8 cellular contexts compared by ENCODE assay signal in genomic region chr16:67967183-67967955, GRCh38. TPM values are rescaled to one million over a fixed set of nuclear protein-coding genes. Genes with fewer than 3 reads are reported as not detected.
A peak's percentile ranks its signal among the peaks of the same experiment; 100 is the strongest.
DNase-seq lines count a peak whose midpoint lies in the region; ATAC-seq and TF ChIP-seq lines count a peak whose summit lies in the region.

No MANE protein-coding gene starts in this region.

- intact Hi-C loops in MCF 10A (cut with micrococcal nuclease) (loop anchor here (2.0 to 5.0 kb wide), 2 partner anchors 73 to 270 kb away; partner anchors contain the start of gene ESRP2), lower leg skin (cut with DNase I; ENCODE audit: low total_unique reads) (no loop called here), upper lobe of right lung (cut with DNase I) (no loop called here)

- peak; percentile 11 for ATAC-seq in GM18511 (IDR thresholded peaks at IDR 0.05; ENCODE audit: unreplicated experiment)
- peak; percentile 2 for ATAC-seq in upper lobe of right lung

- TF ChIP-seq POLR2A in lower leg skin (IDR thresholded peaks at IDR 0.05), result no peak

- TF ChIP-seq CTCF in MCF 10A (IDR thresholded peaks at IDR 0.05; ENCODE audit: unreplicated experiment) (no peak), lower leg skin (IDR thresholded peaks at IDR 0.05) (no peak), upper lobe of right lung (IDR thresholded peaks at IDR 0.05) (no peak)

- CTCF ChIA-PET in MCF 10A (lab: Yijun Ruan, JAX), result interaction anchor here (0.6 to 0.9 kb wide), 3 partner anchors 29 to 151 kb away, joined by 3 to 4 read pairs (median 4); no protein-coding TSS in a partner anchor

- H3K4me1 Mint-ChIP-seq in MCF 10A (ENCODE audit: insufficient read depth, unreplicated experiment), result peaks cover 35% of the 10 kb centered on the region

- POLR2A ChIA-PET in MCF 10A (lab: Yijun Ruan, JAX), result interaction anchor here (0.6 to 5.0 kb wide), 14 partner anchors 8 to 1457 kb away, joined by 3 to 40 read pairs (median 4); partner anchors contain the start of genes DDX28, DUS2, ESRP2 and NOL3

- peaks cover 16% of the 10 kb centered on the region for H3K36me3 ChIP-seq in upper lobe of right lung

- no peaks in the 10 kb centered on the region for H3K27me3 ChIP-seq in upper lobe of right lung

- peaks cover 26% of the 10 kb centered on the region for H3K36me3 Mint-ChIP-seq in MCF 10A (ENCODE audit: insufficient read depth, unreplicated experiment)

- TSS peak; percentile 42 for BruUV-seq in MCF 10A (replicated peaks; lab: Mats Ljungman, UMichigan)

- H3K4me1 ChIP-seq in upper lobe of right lung, result peaks cover 51% of the 10 kb centered on the region

- H3K9me3 ChIP-seq in upper lobe of right lung, result no peaks in the 10 kb centered on the region

- 9 to 12% methylated on average over 18 of the region's 18 CpGs for WGBS in lower leg skin, 2 donors

- peak overlapping the region; percentile 77 for H3K27ac Mint-ChIP-seq in MCF 10A (ENCODE audit: low read depth, unreplicated experiment)

- H3K27me3 Mint-ChIP-seq in MCF 10A (ENCODE audit: insufficient read depth, unreplicated experiment), result no peaks in the 10 kb centered on the region

- DNase-seq in NCI-H82 treated with DMSO at 0.1 percent for 48 hours (lab: John Stamatoyannopoulos, UW; ENCODE audit: unreplicated experiment) (peak; percentile 10), MCF 10A (ENCODE audit: unreplicated experiment) (peak; percentile 24), lower leg skin (ENCODE audit: low spot score in 2 of 2) (no peak), upper lobe of right lung (no peak), OCI-M2 (lab: John Stamatoyannopoulos, UW; ENCODE audit: unreplicated experiment) (no peak), NCI-H526 (lab: John Stamatoyannopoulos, UW) (no peak), NCI-H2196 treated with DMSO at 0.1 percent for 48 hours (lab: John Stamatoyannopoulos, UW; ENCODE audit: unreplicated experiment) (no peak)

- H3K9me3 Mint-ChIP-seq in MCF 10A (ENCODE audit: unreplicated experiment), result no peaks in the 10 kb centered on the region

- H3K27ac ChIP-seq in upper lobe of right lung, result peak overlapping the region; percentile 96

- H3K4me3 Mint-ChIP-seq in MCF 10A (ENCODE audit: unreplicated experiment), result peak overlapping the region; percentile 82

- H3K4me3 ChIP-seq in lower leg skin (ENCODE audit: low read depth, poor library complexity, severe bottlenecking), result peak overlapping the region; percentile 53
- peak overlapping the region; percentile 95 for H3K4me3 ChIP-seq in upper lobe of right lung

RNA-seq across cellular contexts. Expression of gene SLC12A4, which starts 1.1 kb away (rescaled TPM):
- total RNA-seq in MCF 10A (2022), result 107 TPM in 2 replicates
- total RNA-seq in lower leg skin, result 10 to 100 TPM; 31.3 to 74.1 (median 50.9) TPM
- 102 TPM for total RNA-seq in upper lobe of right lung

RNA-seq across cellular contexts. Expression of gene DPEP3, which starts 12.9 kb away (rescaled TPM):
- total RNA-seq in MCF 10A (2022) (not detected in 2 replicates), lower leg skin (under 1 TPM in 2 of 4 donors, not detected in 2; 0.15 to 0.26 TPM), upper lobe of right lung (not detected)

RNA-seq across cellular contexts. Expression of gene LCAT, which starts 23.4 kb away (rescaled TPM):
- total RNA-seq in MCF 10A (2022), result 35.3 and 44.5 TPM in 2 replicates
- total RNA-seq in lower leg skin, result 10 to 100 TPM in 3 of 4 donors, 1 to 10 TPM in 1; 6.4 to 16.5 (median 12.1) TPM
- 40.2 TPM for total RNA-seq in upper lobe of right lung

RNA-seq across cellular contexts. Expression of gene PSMB10, which starts 30.7 kb away (rescaled TPM):
- 20.3 and 32.7 TPM in 2 replicates for total RNA-seq in MCF 10A (2022)
- total RNA-seq in lower leg skin, result 10 to 100 TPM; 11.4 to 20.4 (median 17.8) TPM
- 71.6 TPM for total RNA-seq in upper lobe of right lung

RNA-seq across cellular contexts. Expression of gene DPEP2, which starts 31.9 kb away (rescaled TPM):
- total RNA-seq in MCF 10A (2022), result not detected in 2 replicates
- total RNA-seq in lower leg skin, result 1 to 10 TPM in 3 of 4 donors, under 1 TPM in 1; 0.52 to 5.9 (median 1.7) TPM
- 16.4 TPM for total RNA-seq in upper lobe of right lung

Comparison
In these comparisons a context has a peak if more than half of its experiments do, and no peak if none do; other contexts are left out.
1. DNase-seq: peak in NCI-H82 treated with DMSO at 0.1 percent for 48 hours (single experiment) and MCF 10A (single experiment); none in lower leg skin (0 of 2), upper lobe of right lung (single experiment), OCI-M2 (single experiment), NCI-H526 (0 of 2) and NCI-H2196 treated with DMSO at 0.1 percent for 48 hours (single experiment).